1 cellular context compared by ENCODE assay signal in genomic region chr18:21441670-21442069, GRCh38.
TF ChIP-seq lines count a peak whose summit lies in the region.

No MANE protein-coding gene starts in this region.

TF ChIP-seq in K562, 482 proteins besides CTCF, POLR2A, EP300 and RAD21:
- TF ChIP-seq PRDM10 (IDR thresholded peaks at IDR 0.05; ENCODE audit: partially characterized antibody) (peak; percentile 42), ZBTB26 (CRISPR knock-in tag; IDR thresholded peaks at IDR 0.05) (no peak)
